1 cellular context compared by ENCODE assay signal in genomic region chr16:25167920-25168319, GRCh38. TPM values are rescaled to one million over a fixed set of nuclear protein-coding genes. Genes with fewer than 3 reads are reported as not detected.
"Had no signal": no experiment of that assay in that cellular context is flagged by ENCODE, and none has a peak within 500 bp of the region (broad histone marks: within the 10 kb centered on the region; RNA-seq: fewer than 3 reads in every experiment).

No MANE protein-coding gene starts in this region.

RNA-seq across cellular contexts. Expression of gene AQP8, which starts 48.8 kb away (rescaled TPM):
- total RNA-seq: GM12878 had no signal
- polyA plus RNA-seq: GM12878 had no signal
